Comparison of ENCODE assay signal across 1 cellular context in genomic region chr15:81003023-81003350, GRCh38.
TF ChIP-seq lines count a peak whose summit lies in the region.

No MANE protein-coding gene starts in this region.

TF ChIP-seq in endothelial cell of umbilical vein, 7 proteins besides CTCF, POLR2A, EP300 and RAD21:
- TF ChIP-seq MAX (IDR thresholded peaks at IDR 0.05; ENCODE audit: insufficient read depth, insufficient read length) (no peak), POLR2AphosphoS5 (IDR thresholded peaks at IDR 0.05; ENCODE audit: insufficient read depth, low read depth, low read length) (no peak), GATA2 (IDR thresholded peaks at IDR 0.05; ENCODE audit: insufficient read depth, insufficient read length, low read depth, low read length) (no peak)
